Comparison of ENCODE assay signal across 29 cellular contexts in genomic region chr19:44539991-44540390, GRCh38. TPM values are rescaled to one million over a fixed set of nuclear protein-coding genes. Genes with fewer than 3 reads are reported as not detected.
DNase-seq lines count a peak whose midpoint lies in the region; ATAC-seq, FAIRE-seq and TF ChIP-seq lines count a peak whose summit lies in the region.
"Had no signal": no experiment of that assay in that cellular context is flagged by ENCODE, and none has a peak within 500 bp of the region (broad histone marks: within the 10 kb centered on the region; RNA-seq: fewer than 3 reads in every experiment).

No MANE protein-coding gene starts in this region.

- no peak for ATAC-seq in stimulated activated naive CD8-positive, alpha-beta T cell treated with anti-CD3 and anti-CD28 coated beads, Interleukin-15, amount 100 ng/mL, for 72 hours
- ATAC-seq: GM12878 had no signal

- no peaks in the 10 kb centered on the region for H3K4me1 Mint-ChIP-seq in osteocyte (ENCODE audit: unreplicated experiment)
- H3K4me1 Mint-ChIP-seq in stimulated activated naive CD8-positive, alpha-beta T cell treated with anti-CD3 and anti-CD28 coated beads, Interleukin-15, amount 100 ng/mL, for 72 hours: no peaks in the 10 kb centered on the region
- H3K4me1 Mint-ChIP-seq: CD14-positive monocyte; CD4-positive, alpha-beta memory T cell; CD4-positive, CD25-positive, alpha-beta regulatory T cell; CD8-positive, alpha-beta memory T cell had no signal

- H3K9me3 ChIP-seq in kidney (ENCODE audit: control insufficient read depth in 1 of 2, low read length in 2 of 2) (no peaks in the 10 kb centered on the region), colonic mucosa (no peaks in the 10 kb centered on the region)
- H3K9me3 ChIP-seq: BE2C had no signal

- peak; percentile 27 for DNase-seq in kidney
- DNase-seq in osteocyte (ENCODE audit: extremely low spot score, unreplicated experiment): peak; percentile 73
- no peak for DNase-seq in NCI-H1436 (lab: John Stamatoyannopoulos, UW)
- no peak for DNase-seq in stimulated activated naive CD8-positive, alpha-beta T cell treated with anti-CD3 and anti-CD28 coated beads, Interleukin-15, amount 100 ng/mL, for 72 hours
- DNase-seq in colonic mucosa: no peak
- DNase-seq: 8988T; ACHN; BE2C; C1 segment of cervical spinal cord; CD4-positive, alpha-beta memory T cell; CD4-positive, CD25-positive, alpha-beta regulatory T cell; CD8-positive, alpha-beta memory T cell; COR-L47; DMS 273 treated with DMSO at 0.1 percent for 48 hours; DMS153; DMS53; DMS79; DND-41; GDM1 had no signal

- H3K4me1 ChIP-seq in kidney (ENCODE audit: control insufficient read depth in 1 of 2, insufficient read depth in 1 of 2, low read depth in 1 of 2, low read length in 2 of 2) (no peaks in the 10 kb centered on the region), colonic mucosa (no peaks in the 10 kb centered on the region)
- H3K4me1 ChIP-seq: BE2C, BLaER1 had no signal

- FAIRE-seq in kidney (lab: Jason Lieb, UNC): no peak
- FAIRE-seq: A204.1, GM12878, GM12892, GM18507 had no signal

- no peaks in the 10 kb centered on the region for H3K36me3 Mint-ChIP-seq in osteocyte (ENCODE audit: unreplicated experiment)
- H3K36me3 Mint-ChIP-seq: CD14-positive monocyte; CD4-positive, CD25-positive, alpha-beta regulatory T cell had no signal

- H3K27ac Mint-ChIP-seq in osteocyte (ENCODE audit: unreplicated experiment): no peak overlapping the region
- no peak overlapping the region for H3K27ac Mint-ChIP-seq in stimulated activated naive CD8-positive, alpha-beta T cell treated with anti-CD3 and anti-CD28 coated beads, Interleukin-15, amount 100 ng/mL, for 72 hours
- H3K27ac Mint-ChIP-seq: CD14-positive monocyte; CD4-positive, CD25-positive, alpha-beta regulatory T cell; CD8-positive, alpha-beta memory T cell had no signal

- H3K9ac ChIP-seq in kidney (ENCODE audit: low read length in 2 of 2): no peak overlapping the region
- H3K9ac ChIP-seq in colonic mucosa (ENCODE audit: low read depth in 2 of 2, low read length in 2 of 2): no peak overlapping the region
- H3K9ac ChIP-seq: BLaER1 had no signal

- no peak overlapping the region for H3K4me3 Mint-ChIP-seq in osteocyte (ENCODE audit: unreplicated experiment)
- H3K4me3 Mint-ChIP-seq in stimulated activated naive CD8-positive, alpha-beta T cell treated with anti-CD3 and anti-CD28 coated beads, Interleukin-15, amount 100 ng/mL, for 72 hours: no peak overlapping the region
- H3K4me3 Mint-ChIP-seq: CD14-positive monocyte; CD4-positive, alpha-beta memory T cell; CD4-positive, CD25-positive, alpha-beta regulatory T cell; CD8-positive, alpha-beta memory T cell had no signal

- peaks cover 5% of the 10 kb centered on the region for H3K9me3 Mint-ChIP-seq in osteocyte (ENCODE audit: unreplicated experiment)
- peaks cover 38 to 40% of the 10 kb centered on the region in 2 donors for H3K9me3 Mint-ChIP-seq in stimulated activated naive CD8-positive, alpha-beta T cell treated with anti-CD3 and anti-CD28 coated beads, Interleukin-15, amount 100 ng/mL, for 72 hours

- H3K4me3 ChIP-seq in kidney (ENCODE audit: low read length in 2 of 2) (no peak overlapping the region), colonic mucosa (no peak overlapping the region)
- H3K4me3 ChIP-seq: BLaER1, GM12878 had no signal

- no peaks in the 10 kb centered on the region for H3K27me3 ChIP-seq in colonic mucosa
- H3K27me3 ChIP-seq: BE2C, BLaER1 had no signal

- intact Hi-C loops in kidney (cut with DNase I) (no loop called here), colonic mucosa (cut with DNase I) (no loop called here)

- H3K27ac ChIP-seq in kidney (ENCODE audit: low read depth in 2 of 2, low read length in 2 of 2) (no peak overlapping the region), colonic mucosa (no peak overlapping the region)
- H3K27ac ChIP-seq: BLaER1 had no signal

- H3K36me3 ChIP-seq in kidney (ENCODE audit: control insufficient read depth in 1 of 2, insufficient read depth in 2 of 2, low read length in 2 of 2) (no peaks in the 10 kb centered on the region), colonic mucosa (no peaks in the 10 kb centered on the region)
- H3K36me3 ChIP-seq: BE2C, BLaER1 had no signal

- peaks cover 25% of the 10 kb centered on the region for H3K27me3 Mint-ChIP-seq in osteocyte (ENCODE audit: unreplicated experiment)
- peaks cover 21% of the 10 kb centered on the region for H3K27me3 Mint-ChIP-seq in stimulated activated naive CD8-positive, alpha-beta T cell treated with anti-CD3 and anti-CD28 coated beads, Interleukin-15, amount 100 ng/mL, for 72 hours
- H3K27me3 Mint-ChIP-seq: CD4-positive, CD25-positive, alpha-beta regulatory T cell had no signal

- TF ChIP-seq CTCF in kidney (IDR thresholded peaks at IDR 0.05; ENCODE audit: borderline replicate concordance, extremely low read depth, insufficient read depth) (no peak), osteocyte (IDR thresholded peaks at IDR 0.05) (no peak), colonic mucosa (IDR thresholded peaks at IDR 0.05) (no peak)

RNA-seq across cellular contexts. Expression of gene CEACAM20, which starts 10.5 kb away (rescaled TPM):
- total RNA-seq in kidney (not detected), osteocyte (not detected in 2 replicates), colonic mucosa (under 1 TPM in 1 of 2 donors, not detected in 1; 0.85 TPM)
- polyA plus RNA-seq in kidney (ENCODE audit: insufficient read depth, low read depth, low replicate concordance): not detected
- total RNA-seq: A673; CD4-positive, alpha-beta memory T cell; CD4-positive, CD25-positive, alpha-beta regulatory T cell; CD8-positive, alpha-beta memory T cell; Daoy; G401; GM12878 had no signal
- polyA plus RNA-seq: AG04450; CD14-positive monocyte; CD4-positive, alpha-beta memory T cell; CD4-positive, CD25-positive, alpha-beta regulatory T cell; CD8-positive, alpha-beta memory T cell; GM12878 had no signal

RNA-seq across cellular contexts. Expression of gene ZNF180, which starts 39.7 kb away (rescaled TPM):
- total RNA-seq in kidney (10.3 TPM), osteocyte (7.0 and 8.9 TPM in 2 replicates), colonic mucosa (1 to 10 TPM; 6.4 to 7.3 TPM)
- polyA plus RNA-seq in kidney (ENCODE audit: insufficient read depth, low read depth, low replicate concordance): 3.4 TPM

Comparison
In these comparisons a context has a peak if more than half of its experiments do, and no peak if none do; other contexts are left out.
1. DNase-seq: peak in kidney (single experiment) and osteocyte (single experiment); none in NCI-H1436 (single experiment), stimulated activated naive CD8-positive, alpha-beta T cell treated with anti-CD3 and anti-CD28 coated beads, Interleukin-15, amount 100 ng/mL, for 72 hours (0 of 2) and colonic mucosa (single experiment).